Comparison of ENCODE assay signal across 11 cellular contexts in genomic region chr19:1000591-1001537, GRCh38. TPM values are rescaled to one million over a fixed set of nuclear protein-coding genes. Genes with fewer than 3 reads are reported as not detected.
A peak's percentile ranks its signal among the peaks of the same experiment; 100 is the strongest.
DNase-seq lines count a peak whose midpoint lies in the region; TF ChIP-seq lines count a peak whose summit lies in the region.
"Had no signal": no experiment of that assay in that cellular context is flagged by ENCODE, and none has a peak within 500 bp of the region (broad histone marks: within the 10 kb centered on the region; RNA-seq: fewer than 3 reads in every experiment).

No MANE protein-coding gene starts in this region.

- peaks cover 14% of the 10 kb centered on the region for H3K4me1 Mint-ChIP-seq in activated naive CD4-positive, alpha-beta T cell treated with anti-CD3 and anti-CD28 coated beads, Interleukin-2, amount 50 U/mL, for 24 hours
- H3K4me1 Mint-ChIP-seq in activated naive CD4-positive, alpha-beta T cell treated with anti-CD3 and anti-CD28 coated beads for 36 hours (ENCODE audit: low read depth), result peaks cover 15% of the 10 kb centered on the region

- H3K27me3 ChIP-seq in Loucy (ENCODE audit: insufficient read depth, low read length, poor library complexity, severe bottlenecking) (no peaks in the 10 kb centered on the region), spleen (replicated peaks in 1 of 7) (peaks cover 0 to 89% (median 63%) of the 10 kb centered on the region in 7 donors)
- H3K27me3 ChIP-seq: thyroid gland had no signal

- no peaks in the 10 kb centered on the region for H4K20me1 ChIP-seq in Loucy (ENCODE audit: insufficient read depth, low read length, poor library complexity, severe bottlenecking)

- H3K79me2 ChIP-seq in Loucy (ENCODE audit: insufficient read depth, low read length), result no peaks in the 10 kb centered on the region

- no peak overlapping the region for H2AFZ ChIP-seq in Loucy (ENCODE audit: low read length)

- intact Hi-C loops in activated naive CD4-positive, alpha-beta T cell treated with anti-CD3 and anti-CD28 coated beads for 36 hours (cut with micrococcal nuclease), result loop anchor here (1.0 kb wide), 3 partner anchors 76 to 231 kb away; no protein-coding TSS in a partner anchor
- intact Hi-C loops in spleen (cut with DNase I; ENCODE audit: low total_unique reads), result no loop called here

- no peak for DNase-seq in activated naive CD4-positive, alpha-beta T cell treated with anti-CD3 and anti-CD28 coated beads for 36 hours
- DNase-seq in hepatic stellate cell (ENCODE audit: low spot score) (peak; percentile 45), spleen (no peak), NOMO-1 (lab: John Stamatoyannopoulos, UW; ENCODE audit: unreplicated experiment in 2 of 2) (no peak), COR-L47 (lab: John Stamatoyannopoulos, UW) (no peak)
- DNase-seq in activated CD4-positive, alpha-beta T cell treated with anti-CD3 and anti-CD28 coated beads for 1 hour, result no peak

- H3K9me3 ChIP-seq in Loucy (ENCODE audit: insufficient read depth, low read depth, low read length), result no peaks in the 10 kb centered on the region
- H3K9me3 ChIP-seq in spleen, result no peaks in the 10 kb centered on the region
- H3K9me3 ChIP-seq: BE2C, thyroid gland had no signal

- H3F3A ChIP-seq in Loucy (ENCODE audit: low read depth), result no peaks in the 10 kb centered on the region; the same call in 1 of the 2 replicates

- no peaks in the 10 kb centered on the region for H3K36me3 Mint-ChIP-seq in activated naive CD4-positive, alpha-beta T cell treated with anti-CD3 and anti-CD28 coated beads, Interleukin-2, amount 50 U/mL, for 24 hours
- H3K36me3 Mint-ChIP-seq in activated naive CD4-positive, alpha-beta T cell treated with anti-CD3 and anti-CD28 coated beads for 36 hours (ENCODE audit: low read depth), result no peaks in the 10 kb centered on the region

- no peak overlapping the region for H3K9ac ChIP-seq in Loucy (ENCODE audit: low read depth, low read length, poor library complexity, severe bottlenecking)

- H3K4me2 ChIP-seq in Loucy (ENCODE audit: low read depth, low read length, poor library complexity, severe bottlenecking), result peak overlapping the region; percentile 18

- no peak for TF ChIP-seq POLR2A in spleen (IDR thresholded peaks at IDR 0.05)

- H3K9me2 ChIP-seq in Loucy (replicated peaks; ENCODE audit: low read depth, low read length), result no peaks in the 10 kb centered on the region

- H3K4me1 ChIP-seq in Loucy (ENCODE audit: insufficient read depth, low read length, poor library complexity, severe bottlenecking) (no peaks in the 10 kb centered on the region), spleen (peaks cover 11 to 34% (median 30%) of the 10 kb centered on the region in 6 donors)

- TF ChIP-seq CTCF in Loucy (conservative IDR thresholded peaks at IDR 0.05; ENCODE audit: low read length), result no peak
- TF ChIP-seq CTCF in spleen (IDR thresholded peaks at IDR 0.05 in 8 of 11, conservative IDR thresholded peaks at IDR 0.05 in 3 of 11), result no peak

- no peaks in the 10 kb centered on the region for H3K9me3 Mint-ChIP-seq in activated naive CD4-positive, alpha-beta T cell treated with anti-CD3 and anti-CD28 coated beads, Interleukin-2, amount 50 U/mL, for 24 hours
- H3K9me3 Mint-ChIP-seq in activated naive CD4-positive, alpha-beta T cell treated with anti-CD3 and anti-CD28 coated beads for 36 hours, result no peaks in the 10 kb centered on the region
- H3K9me3 Mint-ChIP-seq: neural crest cell had no signal

- H3K27me3 Mint-ChIP-seq in activated naive CD4-positive, alpha-beta T cell treated with anti-CD3 and anti-CD28 coated beads, Interleukin-2, amount 50 U/mL, for 24 hours, result peaks cover 18% of the 10 kb centered on the region
- H3K27me3 Mint-ChIP-seq in activated naive CD4-positive, alpha-beta T cell treated with anti-CD3 and anti-CD28 coated beads for 36 hours (ENCODE audit: low read depth), result peaks cover 29% of the 10 kb centered on the region

- peak overlapping the region; percentile 15 for H3K4me3 Mint-ChIP-seq in activated naive CD4-positive, alpha-beta T cell treated with anti-CD3 and anti-CD28 coated beads, Interleukin-2, amount 50 U/mL, for 24 hours
- H3K4me3 Mint-ChIP-seq in activated naive CD4-positive, alpha-beta T cell treated with anti-CD3 and anti-CD28 coated beads for 36 hours, result no peak overlapping the region
- H3K4me3 Mint-ChIP-seq: neural crest cell had no signal

- H3K4me3 ChIP-seq in Loucy (ENCODE audit: low read length, poor library complexity, severe bottlenecking), result no peak overlapping the region
- H3K4me3 ChIP-seq in spleen, result peak overlapping the region in 5 of 8 donors; percentile 17 to 65 (median 22)
- H3K4me3 ChIP-seq: thyroid gland had no signal

- no peak overlapping the region for H3K27ac Mint-ChIP-seq in activated naive CD4-positive, alpha-beta T cell treated with anti-CD3 and anti-CD28 coated beads, Interleukin-2, amount 50 U/mL, for 24 hours
- H3K27ac Mint-ChIP-seq in activated naive CD4-positive, alpha-beta T cell treated with anti-CD3 and anti-CD28 coated beads for 36 hours, result no peak overlapping the region

- no peak overlapping the region for H3K27ac ChIP-seq in spleen
- H3K27ac ChIP-seq: thyroid gland had no signal

- 3 to 14% (median 5%) methylated on average over 20 to 73 of the region's 73 CpGs for WGBS in spleen, 5 donors

- CTCF ChIA-PET in activated naive CD4-positive, alpha-beta T cell treated with anti-CD3 and anti-CD28 coated beads for 36 hours (lab: Charles Lee), result interaction anchor here (0.6 to 0.9 kb wide), 2 partner anchors 85 to 167 kb away, joined by 3 to 4 read pairs; no protein-coding TSS in a partner anchor

- H3K36me3 ChIP-seq in Loucy (ENCODE audit: insufficient read depth, low read length), result no peaks in the 10 kb centered on the region
- H3K36me3 ChIP-seq in spleen, result no peaks in the 10 kb centered on the region
- H3K36me3 ChIP-seq: BE2C, thyroid gland had no signal

RNA-seq across cellular contexts. Expression of gene GRIN3B, which starts 0.6 kb away (rescaled TPM):
- total RNA-seq in activated naive CD4-positive, alpha-beta T cell treated with anti-CD3 and anti-CD28 coated beads for 36 hours, result under 1 TPM in 1 of 2 experiments, not detected in 1; 0.10 TPM
- total RNA-seq in spleen, result under 1 TPM in 2 of 7 donors, not detected in 5; 0.07 to 0.11 TPM
- not detected for polyA plus RNA-seq in spleen

RNA-seq across cellular contexts. Expression of gene WDR18, which starts 16.7 kb away (rescaled TPM):
- 10 to 100 TPM; 77.8 to 82.0 TPM for total RNA-seq in activated naive CD4-positive, alpha-beta T cell treated with anti-CD3 and anti-CD28 coated beads for 36 hours
- 10 to 100 TPM; 17.8 to 63.4 (median 28.2) TPM for total RNA-seq in spleen
- polyA plus RNA-seq in spleen, result 10 to 100 TPM; 57.6 to 96.0 (median 85.9) TPM

RNA-seq across cellular contexts. Expression of gene TMEM259, which starts 20.1 kb away (rescaled TPM):
- 100 to 1,000 TPM; 105 to 109 TPM for total RNA-seq in activated naive CD4-positive, alpha-beta T cell treated with anti-CD3 and anti-CD28 coated beads for 36 hours
- total RNA-seq in spleen, result 100 to 1,000 TPM; 187 to 275 (median 240) TPM
- polyA plus RNA-seq in spleen, result 100 to 1,000 TPM; 172 to 560 (median 460) TPM

RNA-seq across cellular contexts. Expression of gene RNU6-2, which starts 20.5 kb away (rescaled TPM):
- not detected for total RNA-seq in activated naive CD4-positive, alpha-beta T cell treated with anti-CD3 and anti-CD28 coated beads for 36 hours
- total RNA-seq in spleen, result not detected
- not detected for polyA plus RNA-seq in spleen
- total RNA-seq: neural crest cell, thyroid gland had no signal

RNA-seq across cellular contexts. Expression of gene CNN2, which starts 25.5 kb away (rescaled TPM):
- total RNA-seq in activated naive CD4-positive, alpha-beta T cell treated with anti-CD3 and anti-CD28 coated beads for 36 hours, result 100 to 1,000 TPM; 104 TPM
- total RNA-seq in spleen, result 100 to 1,000 TPM; 102 to 296 (median 233) TPM
- 100 to 1,000 TPM; 126 to 147 (median 140) TPM for polyA plus RNA-seq in spleen
